Comparison of ENCODE assay signal across 8 cellular contexts in genomic region chr3:50600141-50600753, GRCh38. TPM values are rescaled to one million over a fixed set of nuclear protein-coding genes. Genes with fewer than 3 reads are reported as not detected.
A peak's percentile ranks its signal among the peaks of the same experiment; 100 is the strongest.
DNase-seq lines count a peak whose midpoint lies in the region; ATAC-seq and TF ChIP-seq lines count a peak whose summit lies in the region.

No MANE protein-coding gene starts in this region.

- H3K4me3 ChIP-seq in Peyer's patch (no peak overlapping the region), gastrocnemius medialis (no peak overlapping the region)

- peaks cover 56% of the 10 kb centered on the region for H3K4me1 Mint-ChIP-seq in CD4-positive, alpha-beta T cell (ENCODE audit: low read depth)
- H3K4me1 Mint-ChIP-seq in effector memory CD8-positive, alpha-beta T cell (ENCODE audit: low read depth in 2 of 2): peaks cover 52 to 63% of the 10 kb centered on the region in 2 donors

- no peaks in the 10 kb centered on the region for H3K27me3 Mint-ChIP-seq in CD4-positive, alpha-beta T cell
- no peaks in the 10 kb centered on the region for H3K27me3 Mint-ChIP-seq in effector memory CD8-positive, alpha-beta T cell

- H3K36me3 ChIP-seq in Peyer's patch (peaks cover 0 to 8% (median 0%) of the 10 kb centered on the region in 3 donors), gastrocnemius medialis (no peaks in the 10 kb centered on the region)

- H3K4me3 Mint-ChIP-seq in CD4-positive, alpha-beta T cell: peak overlapping the region; percentile 63
- H3K4me3 Mint-ChIP-seq in effector memory CD8-positive, alpha-beta T cell: peak overlapping the region; percentile 10 to 81

- POLR2A ChIA-PET in CD4-positive, alpha-beta T cell (lab: Charles Lee): interaction anchor here (2.0 to 20.8 kb wide), 6 partner anchors 9 to 28 kb away, joined by 6 to 446 read pairs (median 34); partner anchors contain the start of genes C3orf18, CISH, HEMK1 and MAPKAPK3

- no peaks in the 10 kb centered on the region for H3K9me3 Mint-ChIP-seq in CD4-positive, alpha-beta T cell
- no peaks in the 10 kb centered on the region for H3K9me3 Mint-ChIP-seq in effector memory CD8-positive, alpha-beta T cell

- ATAC-seq in CD4-positive, alpha-beta T cell (ENCODE audit: poor library complexity): no peak
- no peak for ATAC-seq in effector memory CD8-positive, alpha-beta T cell (replicated peaks)
- ATAC-seq in gastrocnemius medialis (no peak), GM18907 (IDR thresholded peaks at IDR 0.05; ENCODE audit: unreplicated experiment) (no peak)

- H3K27ac Mint-ChIP-seq in CD4-positive, alpha-beta T cell: peak overlapping the region; percentile 93
- peak overlapping the region; percentile 96 to 97 for H3K27ac Mint-ChIP-seq in effector memory CD8-positive, alpha-beta T cell

- CTCF ChIA-PET in CD4-positive, alpha-beta T cell (lab: Charles Lee): interaction anchor here (1.4 to 2.6 kb wide), 4 partner anchors 9 to 16 kb away, joined by 4 to 20 read pairs (median 6); partner anchors contain the start of gene CISH

- TF ChIP-seq CTCF in CD4-positive, alpha-beta T cell (IDR thresholded peaks at IDR 0.05): no peak
- TF ChIP-seq CTCF in Peyer's patch (IDR thresholded peaks at IDR 0.05): no peak
- no peak for TF ChIP-seq CTCF in gastrocnemius medialis (IDR thresholded peaks at IDR 0.05 in 4 of 5, conservative IDR thresholded peaks at IDR 0.05 in 1 of 5)

- H3K4me1 ChIP-seq in Peyer's patch: peaks cover 18 to 39% (median 23%) of the 10 kb centered on the region in 4 donors
- H3K4me1 ChIP-seq in gastrocnemius medialis: peaks cover 57 to 59% of the 10 kb centered on the region in 2 donors

- TF ChIP-seq POLR2A in Peyer's patch (IDR thresholded peaks at IDR 0.05) (no peak), gastrocnemius medialis (IDR thresholded peaks at IDR 0.05) (no peak)

- H3K36me3 Mint-ChIP-seq in CD4-positive, alpha-beta T cell (ENCODE audit: low read depth): peaks cover 17% of the 10 kb centered on the region
- peaks cover 34% of the 10 kb centered on the region for H3K36me3 Mint-ChIP-seq in effector memory CD8-positive, alpha-beta T cell (ENCODE audit: insufficient read depth)

- intact Hi-C loops in CD4-positive, alpha-beta T cell (cut with DNase I, micrococcal nuclease): no loop called here
- intact Hi-C loops in gastrocnemius medialis (cut with DNase I; ENCODE audit: low total_unique reads): no loop called here

- in situ Hi-C loops in gastrocnemius medialis (cut with MboI; ENCODE audit: low sequenced_read_pairs in 4 of 4): loop anchor here in 1 of 4 donors (25.0 kb wide), 1 partner anchor 787 kb away; the partner anchor contains the start of genes MANF and RBM15B

- no peak for DNase-seq in CD4-positive, alpha-beta T cell
- no peak for DNase-seq in Peyer's patch
- no peak for DNase-seq in effector memory CD8-positive, alpha-beta T cell
- DNase-seq in gastrocnemius medialis: peak in 1 of 2 donors; percentile 58
- no peak for DNase-seq in nucleus accumbens (lab: John Stamatoyannopoulos, UW)
- no peak for DNase-seq in NCI-H2029 treated with DMSO at 0.1 percent for 48 hours (lab: John Stamatoyannopoulos, UW)
- DNase-seq in NCI-H226: no peak

- H3K27me3 ChIP-seq in CD4-positive, alpha-beta T cell (ENCODE audit: control insufficient read depth, insufficient read depth, low read length): no peaks in the 10 kb centered on the region
- H3K27me3 ChIP-seq in Peyer's patch: no peaks in the 10 kb centered on the region
- H3K27me3 ChIP-seq in gastrocnemius medialis: no peaks in the 10 kb centered on the region

- H3K27ac ChIP-seq in CD4-positive, alpha-beta T cell (ENCODE audit: low read depth, low read length): peak overlapping the region; percentile 73
- H3K27ac ChIP-seq in Peyer's patch: peak overlapping the region; percentile 80 to 97 (median 96)
- peak overlapping the region; percentile 95 to 99 (median 96) for H3K27ac ChIP-seq in gastrocnemius medialis

- no peaks in the 10 kb centered on the region for H3K9me3 ChIP-seq in CD4-positive, alpha-beta T cell (ENCODE audit: control insufficient read depth, low read length)
- no peaks in the 10 kb centered on the region for H3K9me3 ChIP-seq in Peyer's patch
- H3K9me3 ChIP-seq in gastrocnemius medialis: no peaks in the 10 kb centered on the region

RNA-seq across cellular contexts. Expression of gene CISH, which starts 11.3 kb away (rescaled TPM):
- 1 to 10 TPM; 3.5 to 3.7 TPM for total RNA-seq in CD4-positive, alpha-beta T cell
- total RNA-seq in Peyer's patch (10 to 100 TPM in 3 of 4 donors, 1 to 10 TPM in 1; 9.7 to 13.5 (median 10.9) TPM), gastrocnemius medialis (10 to 100 TPM in 2 of 4 donors, 1 to 10 TPM in 2; 3.3 to 50.5 (median 20.3) TPM)

RNA-seq across cellular contexts. Expression of gene MAPKAPK3, which starts 16.7 kb away (rescaled TPM):
- 10 to 100 TPM; 16.4 to 16.6 TPM for total RNA-seq in CD4-positive, alpha-beta T cell
- 10 to 100 TPM; 25.6 to 44.0 (median 30.0) TPM for total RNA-seq in Peyer's patch
- 100 to 1,000 TPM; 235 to 466 (median 387) TPM for total RNA-seq in gastrocnemius medialis

RNA-seq across cellular contexts. Expression of gene HEMK1, which starts 30.9 kb away (rescaled TPM):
- 10 to 100 TPM; 12.4 to 14.6 TPM for total RNA-seq in CD4-positive, alpha-beta T cell
- 10 to 100 TPM in 3 of 4 donors, 1 to 10 TPM in 1; 8.6 to 15.3 (median 12.5) TPM for total RNA-seq in Peyer's patch
- total RNA-seq in gastrocnemius medialis: 1 to 10 TPM; 4.5 to 8.1 (median 7.5) TPM

RNA-seq across cellular contexts. Expression of gene C3orf18, which starts 32.7 kb away (rescaled TPM):
- total RNA-seq in CD4-positive, alpha-beta T cell: 1 to 10 TPM; 3.9 to 5.2 TPM
- total RNA-seq in Peyer's patch: 10 to 100 TPM in 1 of 4 donors, 1 to 10 TPM in 2, not detected in 1; 1.1 to 26.4 (median 3.2) TPM
- total RNA-seq in gastrocnemius medialis: 10 to 100 TPM; 12.6 to 27.4 (median 15.4) TPM

Comparison
In these comparisons a context has a peak if more than half of its experiments do, and no peak if none do; other contexts are left out.
1. RNA of gene MAPKAPK3, which starts 16.7 kb away (total RNA-seq): 235 to 466 TPM in gastrocnemius medialis; 25.6 to 44.0 TPM in Peyer's patch and 16.4 to 16.6 TPM in CD4-positive, alpha-beta T cell; every median in the first group is over 4 times any median in the second.
2. Peak in every context shown above with its lines, with median percentiles within 50 percentile points of each other: H3K27ac ChIP-seq.